ENCODE assay signal across 8 cellular contexts in genomic region chr12:120439646-120440247, GRCh38. TPM values are rescaled to one million over a fixed set of nuclear protein-coding genes. Genes with fewer than 3 reads are reported as not detected.
DNase-seq lines count a peak whose midpoint lies in the region; ATAC-seq and TF ChIP-seq lines count a peak whose summit lies in the region.

No MANE protein-coding gene starts in this region.

- H3K36me3 ChIP-seq in osteoblast (ENCODE audit: insufficient read depth, low read length) (peaks cover 35% of the 10 kb centered on the region), transverse colon (peaks cover 0 to 14% (median 4%) of the 10 kb centered on the region in 4 donors)

- TF ChIP-seq POLR2A in transverse colon (IDR thresholded peaks at IDR 0.05) = no peak

- peaks cover 60% of the 10 kb centered on the region for H3K79me2 ChIP-seq in osteoblast (ENCODE audit: insufficient read depth, low read length)

- ATAC-seq in GM21723 (IDR thresholded peaks at IDR 0.05; ENCODE audit: unreplicated experiment) = no peak

- peaks cover 14% of the 10 kb centered on the region for H3K4me1 ChIP-seq in osteoblast (ENCODE audit: insufficient read depth, low read length)
- peaks cover 11 to 21% (median 14%) of the 10 kb centered on the region in 4 donors for H3K4me1 ChIP-seq in transverse colon

- H3K4me3 Mint-ChIP-seq in Calu3 (ENCODE audit: low read depth, unreplicated experiment) = no peak overlapping the region

- H3K27ac ChIP-seq in osteoblast (ENCODE audit: low read depth, low read length) (no peak overlapping the region), transverse colon (peak overlapping the region; percentile 90 to 92 (median 92))

- intact Hi-C loops in Calu3 (cut with micrococcal nuclease; ENCODE audit: unreplicated experiment) (loop anchor here (1.0 to 10.0 kb wide), 2 partner anchors 57 to 205 kb away; partner anchors contain the start of gene DYNLL1), transverse colon (cut with DNase I; ENCODE audit: low total_unique reads) (no loop called here)

- no TSS peak for BruUV-seq in Calu3 (replicated peaks; lab: Mats Ljungman, UMichigan)

- H3K4me3 ChIP-seq in fibroblast of the aortic adventitia (ENCODE audit: low read depth, low read length) = peak overlapping the region; percentile 14
- H3K4me3 ChIP-seq in osteoblast (ENCODE audit: insufficient read depth, low read length) = peak overlapping the region; percentile 20
- H3K4me3 ChIP-seq in transverse colon = peak overlapping the region in 1 of 4 donors; percentile 94

- peak; percentile 39; the same call in 1 of the 2 replicates for TF ChIP-seq RAD21 in Ishikawa (IDR thresholded peaks at IDR 0.05; ENCODE audit: low read depth)

- DNase-seq in Calu3 (peak; percentile 70), RPMI7951 (ENCODE audit: low read depth) (peak; percentile 63), fibroblast of the aortic adventitia (ENCODE audit: low read depth) (peak; percentile 53), osteoblast (ENCODE audit: insufficient read length, low spot score, missing footprints) (peak; percentile 89), transverse colon (peak; percentile 57)
- DNase-seq in activated T-helper 1 cell treated with anti-CD3 and anti-CD28 coated beads, Interleukin-2, amount 50 U/mL, for 16 hours (ENCODE audit: low read depth in 1 of 2, low spot score in 1 of 2) = peak; percentile 43 to 59

- CTCF ChIA-PET in Calu3 (lab: Charles Lee) = no interaction called here

- H3K4me2 ChIP-seq in osteoblast (ENCODE audit: insufficient read depth, low read length) = peak overlapping the region; percentile 98

- no peak overlapping the region for H3K27ac Mint-ChIP-seq in Calu3 (ENCODE audit: unreplicated experiment)

- WGBS in transverse colon (ENCODE audit: low coverage in 1 of 2), 2 donors = 9 to 60% methylated on average over 1 to 6 of the region's 6 CpGs

- H3K9me3 ChIP-seq in osteoblast (ENCODE audit: low read depth, low read length) (no peaks in the 10 kb centered on the region), transverse colon (no peaks in the 10 kb centered on the region)

- no peaks in the 10 kb centered on the region for H3K27me3 ChIP-seq in osteoblast (ENCODE audit: insufficient read depth, low read length)
- H3K27me3 ChIP-seq in transverse colon = no peaks in the 10 kb centered on the region

- H4K20me1 ChIP-seq in osteoblast (ENCODE audit: insufficient read depth, low read length) = peaks cover 15% of the 10 kb centered on the region

- no peaks in the 10 kb centered on the region for H3K9me3 Mint-ChIP-seq in Calu3 (ENCODE audit: low read depth, unreplicated experiment)

- no peaks in the 10 kb centered on the region for H3K27me3 Mint-ChIP-seq in Calu3 (ENCODE audit: unreplicated experiment)

- in situ Hi-C loops in transverse colon (cut with MboI; ENCODE audit: low pct_ligation_motif_present in 1 of 4, low pct_unique_long_range_greater_than_20kb in 1 of 4, low sequenced_read_pairs in 3 of 4) = loop anchor here in 2 of 4 donors (10.0 kb wide), 2 partner anchors 85 to 115 kb away; partner anchors contain the start of gene PLA2G1B (in 1 of the 2)

- peaks cover 60% of the 10 kb centered on the region for H3K36me3 Mint-ChIP-seq in Calu3 (ENCODE audit: insufficient read depth, unreplicated experiment)

- TF ChIP-seq CTCF in Calu3 (IDR thresholded peaks at IDR 0.05; ENCODE audit: unreplicated experiment) = peak; percentile 86
- peak; percentile 50 for TF ChIP-seq CTCF in fibroblast of the aortic adventitia (IDR thresholded peaks at IDR 0.05; ENCODE audit: insufficient read depth, low read length)
- peak; percentile 49 for TF ChIP-seq CTCF in osteoblast (IDR thresholded peaks at IDR 0.05; ENCODE audit: extremely low read depth, low read depth, low read length)
- TF ChIP-seq CTCF in transverse colon (IDR thresholded peaks at IDR 0.05) = peak in 4 of 5 experiments; percentile 54 to 69 (median 62)

- no peaks in the 10 kb centered on the region for H3K4me1 Mint-ChIP-seq in Calu3 (ENCODE audit: low read depth, unreplicated experiment)

- H2AFZ ChIP-seq in osteoblast (ENCODE audit: low read length) = no peak overlapping the region

- TF ChIP-seq EP300 in Ishikawa (IDR thresholded peaks at IDR 0.05; ENCODE audit: borderline replicate concordance) (no peak), transverse colon (IDR thresholded peaks at IDR 0.05; ENCODE audit: low read depth) (no peak)

TF ChIP-seq in Ishikawa, 13 proteins besides CTCF, POLR2A, EP300 and RAD21:
- TF ChIP-seq REST (IDR thresholded peaks at IDR 0.05; ENCODE audit: low read depth) = no peak
- TF ChIP-seq TEAD4 (IDR thresholded peaks at IDR 0.05) = no peak
- peak; percentile 57; the same call in 1 of the 2 replicates for TF ChIP-seq CEBPB (IDR thresholded peaks at IDR 0.05)
- no peak for TF ChIP-seq YY1 (IDR thresholded peaks at IDR 0.05; ENCODE audit: low read depth)

RNA-seq across cellular contexts. Expression of gene COX6A1, which starts 1.8 kb away (rescaled TPM):
- total RNA-seq in Calu3 (2022) (482 and 487 TPM in 2 replicates), fibroblast of the aortic adventitia (ENCODE audit: low replicate concordance) (138 and 366 TPM in 2 replicates), osteoblast (224 and 256 TPM in 2 replicates), transverse colon (1,000 to 10,000 TPM in 2 of 4 donors, 100 to 1,000 TPM in 2; 469 to 1,865 (median 1,048) TPM)
- total RNA-seq in RPMI7951 (2014; rRNA removed; shearing (Covaris generic)) = 430 and 475 TPM in 2 replicates

RNA-seq across cellular contexts. Expression of gene TRIAP1, which starts 6.4 kb away (rescaled TPM):
- total RNA-seq in Calu3 (2022) = 29.4 and 34.4 TPM in 2 replicates
- 26.9 and 33.5 TPM in 2 replicates for total RNA-seq in RPMI7951 (2014; rRNA removed; shearing (Covaris generic))
- total RNA-seq in fibroblast of the aortic adventitia (ENCODE audit: low replicate concordance) = 30.0 and 39.0 TPM in 2 replicates
- 19.2 and 19.9 TPM in 2 replicates for total RNA-seq in osteoblast
- 10 to 100 TPM in 3 of 4 donors, 1 to 10 TPM in 1; 7.2 to 20.9 (median 11.9) TPM for total RNA-seq in transverse colon

RNA-seq across cellular contexts. Expression of gene GATC, which starts 6.5 kb away (rescaled TPM):
- total RNA-seq in Calu3 (2022) (29.7 and 43.7 TPM in 2 replicates), fibroblast of the aortic adventitia (ENCODE audit: low replicate concordance) (16.1 and 20.5 TPM in 2 replicates), osteoblast (14.5 and 20.0 TPM in 2 replicates), transverse colon (10 to 100 TPM; 15.5 to 21.6 (median 19.2) TPM)
- 17.7 and 17.8 TPM in 2 replicates for total RNA-seq in RPMI7951 (2014; rRNA removed; shearing (Covaris generic))

RNA-seq across cellular contexts. Expression of gene SRSF9, which starts 29.8 kb away (rescaled TPM):
- total RNA-seq in Calu3 (2022) = 284 and 292 TPM in 2 replicates
- total RNA-seq in RPMI7951 (2014; rRNA removed; shearing (Covaris generic)) = 172 and 194 TPM in 2 replicates
- total RNA-seq in fibroblast of the aortic adventitia (ENCODE audit: low replicate concordance) = 87.3 and 104 TPM in 2 replicates
- 103 and 107 TPM in 2 replicates for total RNA-seq in osteoblast
- total RNA-seq in transverse colon = 10 to 100 TPM; 33.7 to 93.8 (median 64.5) TPM

RNA-seq across cellular contexts. Expression of gene DYNLL1, which starts 56.2 kb away (rescaled TPM):
- 419 and 423 TPM in 2 replicates for total RNA-seq in Calu3 (2022)
- 585 and 618 TPM in 2 replicates for total RNA-seq in RPMI7951 (2014; rRNA removed; shearing (Covaris generic))
- 93.5 and 453 TPM in 2 replicates for total RNA-seq in fibroblast of the aortic adventitia (ENCODE audit: low replicate concordance)
- total RNA-seq in osteoblast = 162 and 168 TPM in 2 replicates
- 100 to 1,000 TPM in 3 of 4 donors, 10 to 100 TPM in 1; 60.5 to 291 (median 190) TPM for total RNA-seq in transverse colon
